ENCODE assay signal across 11 cellular contexts in genomic region chr1:59013928-59014279, GRCh38.
DNase-seq lines count a peak whose midpoint lies in the region; ATAC-seq and TF ChIP-seq lines count a peak whose summit lies in the region.
"Had no signal": no experiment of that assay in that cellular context is flagged by ENCODE, and none has a peak within 500 bp of the region (broad histone marks: within the 10 kb centered on the region; RNA-seq: fewer than 3 reads in every experiment).

No MANE protein-coding gene starts in this region.

- intact Hi-C loops in MCF 10A (cut with micrococcal nuclease), result loop anchor here (10.0 kb wide), 1 partner anchor 199 kb away; no protein-coding TSS in a partner anchor
- intact Hi-C loops in lower lobe of right lung (cut with DNase I), result no loop called here

- H3K4me3 ChIP-seq in lower lobe of right lung, result no peak overlapping the region
- peak overlapping the region; percentile 20 to 58 (median 52) for H3K4me3 ChIP-seq in subcutaneous abdominal adipose tissue (ENCODE audit: low read depth in 1 of 5, low read length in 5 of 5)

- no peak for DNase-seq in MCF 10A (ENCODE audit: unreplicated experiment)
- no peak for DNase-seq in lower lobe of right lung
- no peak for DNase-seq in stimulated activated CD4-positive, alpha-beta T cell treated with anti-CD3 and anti-CD28 coated beads, Interleukin-4, amount 100 ng/mL, for 24 hours
- no peak for DNase-seq in hippocampal formation (lab: John Stamatoyannopoulos, UW)
- DNase-seq: activated CD8-positive, alpha-beta T cell treated with anti-CD3 and anti-CD28 coated beads, Interleukin-2, amount 10 ng/mL, durations not matched to agents 7 days and 5 days; foreskin melanocyte; NCI-H1930 had no signal

- no TSS peak for BruUV-seq in MCF 10A (replicated peaks; lab: Mats Ljungman, UMichigan)

- H3K4me1 ChIP-seq in lower lobe of right lung (peaks cover 15% of the 10 kb centered on the region), subcutaneous abdominal adipose tissue (ENCODE audit: control insufficient read depth in 5 of 5, insufficient read depth in 5 of 5, low read length in 5 of 5) (peaks cover 7 to 32% (median 27%) of the 10 kb centered on the region in 5 donors)

- POLR2A ChIA-PET in MCF 10A (lab: Yijun Ruan, JAX), result interaction anchor here (0.8 to 2.3 kb wide), 8 partner anchors 10 to 229 kb away, joined by 3 to 15 read pairs (median 3); partner anchors contain the start of gene JUN

- H3K4me3 Mint-ChIP-seq in IgD-negative memory B cell, result peak overlapping the region; percentile 75 to 89 (median 82)
- no peak overlapping the region for H3K4me3 Mint-ChIP-seq in MCF 10A (ENCODE audit: unreplicated experiment)
- H3K4me3 Mint-ChIP-seq: activated CD8-positive, alpha-beta T cell treated with anti-CD3 and anti-CD28 coated beads, Interleukin-2, amount 10 ng/mL, durations not matched to agents 7 days and 5 days had no signal

- CTCF ChIA-PET in MCF 10A (lab: Yijun Ruan, JAX), result interaction anchor here (0.6 to 1.0 kb wide), 3 partner anchors 14 to 965 kb away, joined by 3 to 5 read pairs (median 4); no protein-coding TSS in a partner anchor

- H3K27ac Mint-ChIP-seq in IgD-negative memory B cell (peak overlapping the region; percentile 49 to 88 (median 87)), MCF 10A (ENCODE audit: low read depth, unreplicated experiment) (peak overlapping the region; percentile 50)
- H3K27ac Mint-ChIP-seq: activated CD8-positive, alpha-beta T cell treated with anti-CD3 and anti-CD28 coated beads, Interleukin-2, amount 10 ng/mL, durations not matched to agents 7 days and 5 days had no signal

- H3K9me3 ChIP-seq in lower lobe of right lung, result no peaks in the 10 kb centered on the region
- peaks cover 0 to 6% (median 5%) of the 10 kb centered on the region in 5 donors for H3K9me3 ChIP-seq in subcutaneous abdominal adipose tissue (ENCODE audit: control insufficient read depth in 5 of 5, low read length in 5 of 5)

- no peaks in the 10 kb centered on the region for H3K9me3 Mint-ChIP-seq in IgD-negative memory B cell
- no peaks in the 10 kb centered on the region for H3K9me3 Mint-ChIP-seq in MCF 10A (ENCODE audit: unreplicated experiment)

- H3K27me3 ChIP-seq in lower lobe of right lung (ENCODE audit: low read depth) (no peaks in the 10 kb centered on the region), subcutaneous abdominal adipose tissue (ENCODE audit: control insufficient read depth in 5 of 5, insufficient read depth in 4 of 5, low read length in 5 of 5) (no peaks in the 10 kb centered on the region)

- TF ChIP-seq CTCF in MCF 10A (IDR thresholded peaks at IDR 0.05; ENCODE audit: unreplicated experiment) (no peak), lower lobe of right lung (IDR thresholded peaks at IDR 0.05) (no peak)

- H3K4me1 Mint-ChIP-seq in IgD-negative memory B cell, result peaks cover 32 to 48% (median 41%) of the 10 kb centered on the region in 3 donors
- H3K4me1 Mint-ChIP-seq in MCF 10A (ENCODE audit: insufficient read depth, unreplicated experiment), result peaks cover 23% of the 10 kb centered on the region

- H3K27me3 Mint-ChIP-seq in IgD-negative memory B cell (no peaks in the 10 kb centered on the region), MCF 10A (ENCODE audit: insufficient read depth, unreplicated experiment) (no peaks in the 10 kb centered on the region)

- H3K36me3 Mint-ChIP-seq in IgD-negative memory B cell (no peaks in the 10 kb centered on the region), MCF 10A (ENCODE audit: insufficient read depth, unreplicated experiment) (no peaks in the 10 kb centered on the region)

- H3K9ac ChIP-seq in subcutaneous abdominal adipose tissue (ENCODE audit: low read length in 5 of 5), result peak overlapping the region; percentile 22 to 64 (median 48)

- H3K27ac ChIP-seq in lower lobe of right lung (peak overlapping the region; percentile 81), subcutaneous abdominal adipose tissue (ENCODE audit: low read depth, low read length) (peak overlapping the region; percentile 91)

- H3K36me3 ChIP-seq in lower lobe of right lung (no peaks in the 10 kb centered on the region), subcutaneous abdominal adipose tissue (ENCODE audit: control insufficient read depth in 5 of 5, insufficient read depth in 5 of 5, low read length in 5 of 5) (no peaks in the 10 kb centered on the region)

- ATAC-seq in lower lobe of right lung (no peak), HG03439 (IDR thresholded peaks at IDR 0.05; ENCODE audit: unreplicated experiment) (no peak)
- no peak for ATAC-seq in activated CD4-positive, CD25-positive, alpha-beta regulatory T cell treated with anti-CD3 and anti-CD28 coated beads, Interleukin-2, amount 50 U/mL, for 24 hours
- ATAC-seq: activated CD8-positive, alpha-beta T cell treated with anti-CD3 and anti-CD28 coated beads, Interleukin-2, amount 10 ng/mL, durations not matched to agents 7 days and 5 days had no signal
